8 cellular contexts compared by ENCODE assay signal in genomic region chr1:103576784-103577183, GRCh38. TPM values are rescaled to one million over a fixed set of nuclear protein-coding genes. Genes with fewer than 3 reads are reported as not detected.
"Had no signal": no experiment of that assay in that cellular context is flagged by ENCODE, and none has a peak within 500 bp of the region (broad histone marks: within the 10 kb centered on the region; RNA-seq: fewer than 3 reads in every experiment).

No MANE protein-coding gene starts in this region.

RNA-seq across cellular contexts. Expression of gene AMY2A, which starts 40.4 kb away (rescaled TPM):
- total RNA-seq: stomach, suprapubic skin, thyroid gland, transverse colon, upper lobe of right lung, ureter, urinary bladder, vagina had no signal
- polyA plus RNA-seq: urinary bladder had no signal
